22 cellular contexts compared by ENCODE assay signal in the genomic region with DNA sequence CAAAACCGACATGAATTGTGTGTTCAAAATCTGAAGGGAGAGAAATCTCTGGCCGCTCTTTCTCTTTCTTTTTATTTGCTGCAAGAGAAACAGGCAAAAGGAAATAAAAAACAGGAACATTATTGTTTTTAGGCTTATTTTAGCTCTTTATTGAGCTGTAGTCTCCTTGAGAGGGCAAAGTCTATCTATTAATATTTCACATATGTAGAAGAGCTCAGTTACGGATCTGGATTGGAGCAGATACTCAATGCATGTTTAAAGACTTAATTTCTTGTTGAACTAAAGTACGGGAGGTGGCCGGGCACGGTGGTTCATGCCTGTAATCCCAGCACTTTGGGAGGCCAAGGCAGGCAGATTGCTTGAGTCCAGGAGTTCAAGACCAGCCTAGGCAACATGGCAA.
"Had no signal": no experiment of that assay in that cellular context is flagged by ENCODE, and none has a peak within 500 bp of the region (broad histone marks: within the 10 kb centered on the region; RNA-seq: fewer than 3 reads in every experiment).

No MANE protein-coding gene starts in this region.

- H3K9me3 Mint-ChIP-seq: activated CD4-positive, alpha-beta memory T cell treated with anti-CD3 and anti-CD28 coated beads, Interleukin-2, amount 10 ng/mL, durations not matched to agents 7 days and 5 days; activated T-cell treated with anti-CD3 and anti-CD28 coated beads, Interleukin-2, amount 50 U/mL, for 24 hours; activated T-helper 1 cell treated with anti-CD3 and anti-CD28 coated beads, Interleukin-12 subunit alpha, Interleukin-12 subunit beta, Interleukin-2, Interleukin-4 antibody, amounts not matched to agents 30 ng/mL and 10 ng/mL and 1 ng/mL, durations not matched to agents 14 hours and 24 hours and 36 hours had no signal

- H3K4me3 Mint-ChIP-seq: activated CD4-positive, alpha-beta memory T cell treated with anti-CD3 and anti-CD28 coated beads, Interleukin-2, amount 10 ng/mL, durations not matched to agents 7 days and 5 days; activated CD4-positive, alpha-beta T cell treated with anti-CD3 and anti-CD28 coated beads for 36 hours; activated naive CD8-positive, alpha-beta T cell; activated T-cell treated with anti-CD3 and anti-CD28 coated beads, Interleukin-2, amount 50 U/mL, for 24 hours; activated T-helper 1 cell treated with anti-CD3 and anti-CD28 coated beads, Interleukin-12 subunit alpha, Interleukin-12 subunit beta, Interleukin-2, Interleukin-4 antibody, amounts not matched to agents 30 ng/mL and 10 ng/mL and 1 ng/mL, durations not matched to agents 14 hours and 24 hours and 36 hours; brain had no signal

- DNase-seq: activated CD4-positive, alpha-beta memory T cell treated with anti-CD3 and anti-CD28 coated beads, Interleukin-2, amount 10 ng/mL, durations not matched to agents 7 days and 5 days; activated CD4-positive, alpha-beta T cell treated with anti-CD3 and anti-CD28 coated beads for 36 hours; activated CD4-positive, alpha-beta T cell treated with anti-CD3 and anti-CD28 coated beads, Interleukin-2, amount 50 U/mL, for 1 hour; activated effector memory CD4-positive, alpha-beta T cell treated with anti-CD3 and anti-CD28 coated beads, Interleukin-2, amount 50 U/mL, for 16 hours; activated naive CD4-positive, alpha-beta T cell treated with Interleukin-2 at 50 U/mL for 16 hours; activated T-cell treated with anti-CD3 and anti-CD28 coated beads, Interleukin-2, amount 50 U/mL, for 24 hours; MM.1S; NCI-H146; NCI-H187 treated with DMSO at 0.1 percent for 48 hours; NCI-H2081 treated with DMSO at 0.1 percent for 48 hours; NCI-H446; NCI-H524; SHP77; T-helper 2 cell; T1000 had no signal

- H3K36me3 ChIP-seq: SJSA1 had no signal

- H3K4me3 ChIP-seq: SJSA1 had no signal

- H3K27me3 ChIP-seq: SJSA1 had no signal

- H3K27ac ChIP-seq: SJSA1, VCaP had no signal

- H3K4me1 Mint-ChIP-seq: activated CD4-positive, alpha-beta T cell treated with anti-CD3 and anti-CD28 coated beads for 36 hours had no signal

- H3K27me3 Mint-ChIP-seq: activated CD4-positive, alpha-beta memory T cell treated with anti-CD3 and anti-CD28 coated beads, Interleukin-2, amount 10 ng/mL, durations not matched to agents 7 days and 5 days; activated CD4-positive, alpha-beta T cell treated with anti-CD3 and anti-CD28 coated beads for 36 hours; activated naive CD8-positive, alpha-beta T cell; activated T-cell treated with anti-CD3 and anti-CD28 coated beads, Interleukin-2, amount 50 U/mL, for 24 hours; brain had no signal

- FAIRE-seq: astrocyte, RCC 7860 had no signal

- H3K9me3 ChIP-seq: SJSA1 had no signal

- H3K4me1 ChIP-seq: SJSA1 had no signal

- H3K27ac Mint-ChIP-seq: activated CD4-positive, alpha-beta memory T cell treated with anti-CD3 and anti-CD28 coated beads, Interleukin-2, amount 10 ng/mL, durations not matched to agents 7 days and 5 days; activated CD4-positive, alpha-beta T cell treated with anti-CD3 and anti-CD28 coated beads for 36 hours; activated naive CD8-positive, alpha-beta T cell; activated T-cell treated with anti-CD3 and anti-CD28 coated beads, Interleukin-2, amount 50 U/mL, for 24 hours had no signal
